ENCODE assay signal across 15 cellular contexts in genomic region chr1:212559929-212560328, GRCh38. TPM values are rescaled to one million over a fixed set of nuclear protein-coding genes. Genes with fewer than 3 reads are reported as not detected.
DNase-seq lines count a peak whose midpoint lies in the region; ATAC-seq and TF ChIP-seq lines count a peak whose summit lies in the region.
"Had no signal": no experiment of that assay in that cellular context is flagged by ENCODE, and none has a peak within 500 bp of the region (broad histone marks: within the 10 kb centered on the region; RNA-seq: fewer than 3 reads in every experiment).

No MANE protein-coding gene starts in this region.

- DNase-seq in activated T-cell treated with anti-CD3 and anti-CD28 coated beads, Interleukin-2, amount 50 U/mL, for 72 hours, result no peak
- no peak for DNase-seq in activated T-cell treated with anti-CD3 and anti-CD28 coated beads for 4 hours
- no peak for DNase-seq in mammary epithelial cell
- DNase-seq in natural killer cell treated with Interleukin-12 subunit alpha and Interleukin-12 subunit beta and Interleukin-15 and Interleukin-18, amount 100 ng/mL, for 72 hours (ENCODE audit: low spot score), result no peak
- no peak for DNase-seq in tibial nerve (ENCODE audit: low spot score in 2 of 2)
- DNase-seq in NCI-H1436 (lab: John Stamatoyannopoulos, UW), result no peak
- DNase-seq in MG63, result no peak
- DNase-seq: activated CD4-positive, alpha-beta T cell treated with anti-CD3 and anti-CD28 coated beads for 4 hours; midbrain; NCI-H526; stimulated activated CD4-positive, alpha-beta T cell treated with anti-CD3 and anti-CD28 coated beads, Interleukin-12 subunit alpha, Interleukin-12 subunit beta, amount 100 ng/mL, for 4 hours; stimulated activated CD8-positive, alpha-beta memory T cell treated with anti-CD3 and anti-CD28 coated beads, Interleukin-4, amount 100 ng/mL, for 48 hours had no signal

- H3K27ac Mint-ChIP-seq in activated T-cell treated with anti-CD3 and anti-CD28 coated beads, Interleukin-2, amount 50 U/mL, for 72 hours, result no peak overlapping the region
- peak overlapping the region; percentile 83 to 93 for H3K27ac Mint-ChIP-seq in natural killer cell treated with Interleukin-12 subunit alpha and Interleukin-12 subunit beta and Interleukin-15 and Interleukin-18, amount 100 ng/mL, for 72 hours

- peak overlapping the region; percentile 71 to 84 for H3K4me3 Mint-ChIP-seq in activated T-cell treated with anti-CD3 and anti-CD28 coated beads, Interleukin-2, amount 50 U/mL, for 72 hours
- peak overlapping the region; percentile 71 for H3K4me3 Mint-ChIP-seq in natural killer cell treated with Interleukin-12 subunit alpha and Interleukin-12 subunit beta and Interleukin-15 and Interleukin-18, amount 100 ng/mL, for 72 hours

- in situ Hi-C loops in mammary epithelial cell (cut with MboI; ENCODE audit: low sequenced_read_pairs in 2 of 2), result loop anchor here in 1 of 2 donors (5.0 kb wide), 1 partner anchor 73 kb away; no protein-coding TSS in a partner anchor

- CTCF ChIA-PET in mammary epithelial cell (lab: Charles Lee; ENCODE audit: low non-redundant PET), result no interaction called here

- dilution Hi-C loops in mammary epithelial cell (cut with HindIII; ENCODE audit: low sequenced_read_pairs), result loop anchor here (5.0 kb wide), 1 partner anchor 73 kb away; no protein-coding TSS in a partner anchor

- H3K27me3 ChIP-seq in mammary epithelial cell (ENCODE audit: insufficient read depth, low read length) (no peaks in the 10 kb centered on the region), tibial nerve (no peaks in the 10 kb centered on the region), MG63 (no peaks in the 10 kb centered on the region)
- H3K27me3 ChIP-seq: adrenal gland, SJSA1 had no signal

- H3K27ac ChIP-seq in mammary epithelial cell (ENCODE audit: insufficient read depth, low read depth, low read length) (peak overlapping the region; percentile 88), tibial nerve (peak overlapping the region; percentile 96 to 99 (median 98))

- H3K36me3 Mint-ChIP-seq in activated T-cell treated with anti-CD3 and anti-CD28 coated beads, Interleukin-2, amount 50 U/mL, for 72 hours (ENCODE audit: insufficient read depth in 2 of 2), result peaks cover 4 to 5% of the 10 kb centered on the region in 2 donors
- peaks cover 4% of the 10 kb centered on the region for H3K36me3 Mint-ChIP-seq in natural killer cell treated with Interleukin-12 subunit alpha and Interleukin-12 subunit beta and Interleukin-15 and Interleukin-18, amount 100 ng/mL, for 72 hours

- intact Hi-C loops in mammary epithelial cell (cut with micrococcal nuclease), result loop anchor here (1.0 to 2.0 kb wide), 4 partner anchors 36 to 83 kb away; partner anchors contain the start of gene ATF3

- peaks cover 16% of the 10 kb centered on the region for H3K4me1 Mint-ChIP-seq in activated T-cell treated with anti-CD3 and anti-CD28 coated beads, Interleukin-2, amount 50 U/mL, for 72 hours (ENCODE audit: low read depth)
- H3K4me1 Mint-ChIP-seq in natural killer cell treated with Interleukin-12 subunit alpha and Interleukin-12 subunit beta and Interleukin-15 and Interleukin-18, amount 100 ng/mL, for 72 hours (ENCODE audit: low read depth in 2 of 2), result peaks cover 7 to 18% of the 10 kb centered on the region in 2 donors

- no peak for TF ChIP-seq POLR2A in tibial nerve (IDR thresholded peaks at IDR 0.05)

- H3K36me3 ChIP-seq in mammary epithelial cell (ENCODE audit: insufficient read depth, low read length) (no peaks in the 10 kb centered on the region), tibial nerve (no peaks in the 10 kb centered on the region), MG63 (no peaks in the 10 kb centered on the region)
- H3K36me3 ChIP-seq: adrenal gland, SJSA1 had no signal

- peaks cover 6% of the 10 kb centered on the region for H3K4me1 ChIP-seq in mammary epithelial cell (ENCODE audit: insufficient read depth, low read length)
- peaks cover 0 to 19% (median 5%) of the 10 kb centered on the region in 4 donors for H3K4me1 ChIP-seq in tibial nerve

- H2AFZ ChIP-seq in mammary epithelial cell (ENCODE audit: low read depth, low read length), result no peak overlapping the region

- no peak for TF ChIP-seq EP300 in tibial nerve (IDR thresholded peaks at IDR 0.05)

- 78% methylated on average over 11 of the region's 11 CpGs for WGBS in mammary epithelial cell (ENCODE audit: low coverage, missing lambda C conversion rate)
- 91 to 92% methylated on average over 11 of the region's 11 CpGs for WGBS in tibial nerve, 2 donors

- H3K27me3 Mint-ChIP-seq in activated T-cell treated with anti-CD3 and anti-CD28 coated beads, Interleukin-2, amount 50 U/mL, for 72 hours (ENCODE audit: low read depth), result peaks cover 25% of the 10 kb centered on the region
- H3K27me3 Mint-ChIP-seq in natural killer cell treated with Interleukin-12 subunit alpha and Interleukin-12 subunit beta and Interleukin-15 and Interleukin-18, amount 100 ng/mL, for 72 hours, result peaks cover 3 to 6% of the 10 kb centered on the region in 2 donors

- H3K4me3 ChIP-seq in mammary epithelial cell (replicated peaks in 1 of 3; ENCODE audit: insufficient read depth in 1 of 3, low read depth in 2 of 3, low read length in 3 of 3) (no peak overlapping the region), tibial nerve (no peak overlapping the region), MG63 (no peak overlapping the region)
- H3K4me3 ChIP-seq: adrenal gland had no signal

- H3K9ac ChIP-seq in mammary epithelial cell (ENCODE audit: insufficient read depth, low read length), result no peak overlapping the region

- H3K9me3 Mint-ChIP-seq in activated T-cell treated with anti-CD3 and anti-CD28 coated beads, Interleukin-2, amount 50 U/mL, for 72 hours, result peaks cover 1 to 3% of the 10 kb centered on the region in 2 donors
- no peaks in the 10 kb centered on the region for H3K9me3 Mint-ChIP-seq in natural killer cell treated with Interleukin-12 subunit alpha and Interleukin-12 subunit beta and Interleukin-15 and Interleukin-18, amount 100 ng/mL, for 72 hours

- no peaks in the 10 kb centered on the region for H3K9me3 ChIP-seq in mammary epithelial cell (replicated peaks; ENCODE audit: insufficient read depth, low read length)
- peaks cover 0 to 3% (median 0%) of the 10 kb centered on the region in 4 donors for H3K9me3 ChIP-seq in tibial nerve
- H3K9me3 ChIP-seq in MG63, result no peaks in the 10 kb centered on the region
- H3K9me3 ChIP-seq: adrenal gland, SJSA1 had no signal

- no peak for TF ChIP-seq CTCF in mammary epithelial cell (conservative IDR thresholded peaks at IDR 0.05 in 1 of 2, IDR thresholded peaks at IDR 0.05 in 1 of 2; ENCODE audit: extremely low read depth in 1 of 2, insufficient read depth in 1 of 2, low read depth in 1 of 2, low read length in 2 of 2)
- TF ChIP-seq CTCF in tibial nerve (IDR thresholded peaks at IDR 0.05), result no peak

- BruUV-seq in mammary epithelial cell (replicated peaks; lab: Mats Ljungman, UMichigan), result no TSS peak

- ATAC-seq in activated T-cell treated with anti-CD3 and anti-CD28 coated beads, Interleukin-2, amount 50 U/mL, for 72 hours (replicated peaks in 1 of 2), result no peak
- ATAC-seq in natural killer cell treated with Interleukin-12 subunit alpha and Interleukin-12 subunit beta and Interleukin-15 and Interleukin-18, amount 100 ng/mL, for 72 hours, result no peak
- no peak for ATAC-seq in GM18520 (IDR thresholded peaks at IDR 0.05; ENCODE audit: unreplicated experiment)

- H4K20me1 ChIP-seq in mammary epithelial cell (ENCODE audit: insufficient read depth, low read length), result no peaks in the 10 kb centered on the region

- no peaks in the 10 kb centered on the region for H3K79me2 ChIP-seq in mammary epithelial cell (ENCODE audit: insufficient read depth, low read length)

- no peak overlapping the region for H3K4me2 ChIP-seq in mammary epithelial cell (ENCODE audit: insufficient read depth, low read depth, low read length)

RNA-seq across cellular contexts. Expression of gene ATF3, which starts 48.6 kb away (rescaled TPM):
- 100 to 1,000 TPM in 1 of 2 donors, 10 to 100 TPM in 1; 96.3 to 107 TPM for total RNA-seq in activated T-cell treated with anti-CD3 and anti-CD28 coated beads, Interleukin-2, amount 50 U/mL, for 72 hours
- total RNA-seq in mammary epithelial cell, result 10 to 100 TPM in 1 of 2 donors, 1 to 10 TPM in 1; 3.5 to 17.8 TPM
- 1.3 TPM for polyA plus RNA-seq in mammary epithelial cell
- 2.3 TPM for polyA minus RNA-seq in mammary epithelial cell
- 10 to 100 TPM; 15.4 to 16.9 TPM for total RNA-seq in natural killer cell treated with Interleukin-12 subunit alpha and Interleukin-12 subunit beta and Interleukin-15 and Interleukin-18, amount 100 ng/mL, for 72 hours
- total RNA-seq in tibial nerve, result 10 to 100 TPM; 12.3 to 19.2 (median 13.7) TPM
- total RNA-seq in MG63 (2014; rRNA removed; shearing (Covaris generic); ENCODE audit: low replicate concordance), result 0.99 and 7.4 TPM in 2 replicates

Comparison
In these comparisons a context has a peak if more than half of its experiments do, and no peak if none do; other contexts are left out.
1. RNA of gene ATF3, which starts 48.6 kb away (total RNA-seq): 96.3 to 107 TPM in activated T-cell treated with anti-CD3 and anti-CD28 coated beads, Interleukin-2, amount 50 U/mL, for 72 hours; 3.5 to 17.8 TPM in mammary epithelial cell, 15.4 to 16.9 TPM in natural killer cell treated with Interleukin-12 subunit alpha and Interleukin-12 subunit beta and Interleukin-15 and Interleukin-18, amount 100 ng/mL, for 72 hours, 12.3 to 19.2 TPM in tibial nerve and 0.99 to 7.4 TPM in MG63; every median in the first group is over 4 times any median in the second.